Comparison of ENCODE assay signal across 20 cellular contexts in the genomic region with DNA sequence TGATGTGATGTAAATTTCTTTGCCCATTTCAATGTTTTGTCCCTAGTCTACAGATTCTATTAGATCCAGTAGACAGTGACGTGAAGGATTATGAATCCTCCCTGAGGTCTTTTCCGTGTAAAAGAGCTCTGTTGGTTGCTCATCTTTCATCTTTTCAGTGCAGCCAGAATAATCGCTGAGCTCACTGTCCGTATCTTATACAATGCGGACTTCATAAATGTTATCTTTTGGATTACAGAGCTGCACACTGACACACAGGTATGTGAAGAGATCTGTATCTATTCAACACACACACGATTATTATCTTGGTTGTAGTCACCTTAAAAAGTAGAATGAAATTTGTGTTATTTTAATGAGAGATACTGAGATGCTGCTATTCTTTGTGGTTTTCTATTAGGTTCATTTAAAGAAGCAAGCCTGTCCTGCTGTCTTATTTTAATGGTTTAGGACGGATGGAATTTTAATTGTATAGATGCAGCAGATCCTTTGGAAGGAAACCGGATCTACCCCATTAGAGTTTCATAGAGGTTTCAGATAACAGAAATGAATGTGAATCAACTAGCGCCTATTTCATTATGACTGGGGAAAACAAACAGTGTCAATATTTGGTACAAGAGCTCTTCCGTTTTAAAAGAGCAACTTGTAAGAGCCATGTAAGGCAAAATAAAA.
"Had no signal": no experiment of that assay in that cellular context is flagged by ENCODE, and none has a peak within 500 bp of the region (broad histone marks: within the 10 kb centered on the region; RNA-seq: fewer than 3 reads in every experiment).

No MANE protein-coding gene starts in this region.

- H3K27ac ChIP-seq: colonic mucosa, foreskin keratinocyte, neutrophil, pancreas, thyroid gland had no signal

- DNase-seq: activated CD4-positive, alpha-beta T cell treated with anti-CD3 and anti-CD28 coated beads, Interleukin-2, amount 10 ng/mL, durations not matched to agents 7 days and 5 days; activated CD8-positive, alpha-beta memory T cell treated with anti-CD3 and anti-CD28 coated beads, Interleukin-2, amount 50 U/mL, for 4 hours; activated effector memory CD4-positive, alpha-beta T cell treated with Interleukin-2 at 50 U/mL for 16 hours; activated naive CD4-positive, alpha-beta T cell treated with anti-CD3 and anti-CD28 coated beads, Interleukin-2, amount 50 U/mL, for 16 hours; activated T-cell treated with anti-CD3 and anti-CD28 coated beads, Interleukin-2, amount 50 U/mL, for 48 hours; aorta; colonic mucosa; endodermal cell; foreskin keratinocyte; hypothalamus; islet precursor cell; pancreas; stimulated activated CD4-positive, alpha-beta T cell treated with anti-CD3 and anti-CD28 coated beads, Interleukin-12 subunit alpha, Interleukin-12 subunit beta, amount 100 ng/mL, for 4 hours; stimulated activated CD4-positive, alpha-beta T cell treated with anti-CD3 and anti-CD28 coated beads, Interleukin-1b, Interleukin-23, amount 100 ng/mL, for 48 hours; stimulated activated CD8-positive, alpha-beta memory T cell treated with anti-CD3 and anti-CD28 coated beads, Interleukin-4, amount 100 ng/mL, for 48 hours; stimulated activated naive CD4-positive, alpha-beta T cell; T1000; thyroid gland had no signal

- H3K9me3 ChIP-seq: colonic mucosa, neutrophil, pancreas, thyroid gland had no signal

- H3K27me3 ChIP-seq: colonic mucosa, neutrophil, pancreas, thyroid gland had no signal

- H3K4me3 ChIP-seq: colonic mucosa, lung, pancreas, thyroid gland had no signal

- H3K4me1 ChIP-seq: colonic mucosa, foreskin keratinocyte, pancreas, thyroid gland had no signal

- H3K36me3 ChIP-seq: colonic mucosa, neutrophil, pancreas, thyroid gland had no signal
